ENCODE assay signal across 21 cellular contexts in the genomic region with DNA sequence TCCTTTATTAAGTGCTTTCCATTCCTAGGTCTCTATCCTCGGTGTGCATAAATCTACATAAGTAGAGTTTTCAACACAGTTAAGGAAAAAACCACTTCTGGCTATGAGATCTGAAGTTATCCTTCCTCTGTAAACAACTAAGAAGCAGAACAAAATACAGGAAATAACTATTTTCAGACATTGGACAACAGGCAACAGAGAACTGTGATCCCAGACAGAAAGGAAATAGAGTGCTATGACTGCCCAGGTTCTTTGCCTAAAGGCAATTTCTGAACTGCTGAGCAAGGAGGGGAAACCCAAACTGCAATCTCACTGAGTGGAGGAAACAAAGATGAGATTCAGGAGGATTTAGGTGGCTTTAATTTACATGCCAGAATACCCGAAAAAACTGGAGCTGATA.
DNase-seq lines count a peak whose midpoint lies in the region; FAIRE-seq and TF ChIP-seq lines count a peak whose summit lies in the region.
"Had no signal": no experiment of that assay in that cellular context is flagged by ENCODE, and none has a peak within 500 bp of the region (broad histone marks: within the 10 kb centered on the region; RNA-seq: fewer than 3 reads in every experiment).

No MANE protein-coding gene starts in this region.

- TF ChIP-seq POLR2A in endothelial cell of umbilical vein (IDR thresholded peaks at IDR 0.05; ENCODE audit: low read depth, low read length): no peak

- no peaks in the 10 kb centered on the region for H3K27me3 ChIP-seq in endothelial cell of umbilical vein (ENCODE audit: control insufficient read depth in 2 of 2, insufficient read depth in 2 of 2, low read length in 2 of 2)
- H3K27me3 ChIP-seq: heart right ventricle, testis had no signal

- peaks cover 62% of the 10 kb centered on the region for H3K4me1 Mint-ChIP-seq in osteocyte (ENCODE audit: unreplicated experiment)
- H3K4me1 Mint-ChIP-seq: activated naive CD4-positive, alpha-beta T cell treated with anti-CD3 and anti-CD28 coated beads, Interleukin-2, amount 50 U/mL, for 24 hours; CD8-positive, alpha-beta memory T cell had no signal

- dilution Hi-C loops in endothelial cell of umbilical vein (cut with MboI; ENCODE audit: extremely low pct_ligation_motif_present, low sequenced_read_pairs): no loop called here

- H3K4me3 Mint-ChIP-seq in osteocyte (ENCODE audit: unreplicated experiment): peak overlapping the region; percentile 18
- H3K4me3 Mint-ChIP-seq: activated naive CD4-positive, alpha-beta T cell treated with anti-CD3 and anti-CD28 coated beads, Interleukin-2, amount 50 U/mL, for 24 hours; activated T-cell treated with anti-CD3 and anti-CD28 coated beads, Interleukin-2, amount 50 U/mL, for 72 hours; CD8-positive, alpha-beta memory T cell; mesothelial cell of epicardium; nephron had no signal

- no peak overlapping the region for H2AFZ ChIP-seq in endothelial cell of umbilical vein (ENCODE audit: low read depth, low read length)

- H3K4me1 ChIP-seq in endothelial cell of umbilical vein (ENCODE audit: control insufficient read depth, extremely low read depth, insufficient read depth, low read length): no peaks in the 10 kb centered on the region
- H3K4me1 ChIP-seq: testis had no signal

- H3K9me3 Mint-ChIP-seq in osteocyte (ENCODE audit: unreplicated experiment): peaks cover 16% of the 10 kb centered on the region
- H3K9me3 Mint-ChIP-seq: activated naive CD4-positive, alpha-beta T cell treated with anti-CD3 and anti-CD28 coated beads, Interleukin-2, amount 50 U/mL, for 24 hours; activated T-cell treated with anti-CD3 and anti-CD28 coated beads, Interleukin-2, amount 50 U/mL, for 72 hours; CD8-positive, alpha-beta memory T cell had no signal

- intact Hi-C loops in endothelial cell of umbilical vein (cut with micrococcal nuclease) (no loop called here), head of caudate nucleus (cut with DNase I) (no loop called here)

- peak; percentile 44 for DNase-seq in CD1c-positive myeloid dendritic cell (ENCODE audit: extremely low spot score)
- peak; percentile 83 for DNase-seq in M059J (ENCODE audit: low read depth)
- DNase-seq in endothelial cell of umbilical vein (ENCODE audit: low read depth, low spot score): peak; percentile 20
- no peak for DNase-seq in osteocyte (ENCODE audit: extremely low spot score, unreplicated experiment)
- DNase-seq in iPS-NIHi11 (ENCODE audit: low spot score): no peak
- DNase-seq in stimulated activated CD4-positive, alpha-beta T cell treated with anti-CD3 and anti-CD28 coated beads, Interleukin-4, amount 100 ng/mL, for 4 hours: no peak
- DNase-seq in T-helper 1 cell: no peak
- no peak for DNase-seq in head of caudate nucleus
- DNase-seq: activated CD4-positive, CD25-positive, alpha-beta regulatory T cell; activated T-cell treated with anti-CD3 and anti-CD28 coated beads, Interleukin-2, amount 50 U/mL, for 72 hours; CD8-positive, alpha-beta memory T cell; GOT3; heart right ventricle; Kasumi-1; NCI-H1417; NCI-H748 treated with DMSO at 0.1 percent for 48 hours; testis had no signal

- no peaks in the 10 kb centered on the region for H3K79me2 ChIP-seq in endothelial cell of umbilical vein (ENCODE audit: control insufficient read depth, insufficient read depth, low read length)

- no peaks in the 10 kb centered on the region for H4K20me1 ChIP-seq in endothelial cell of umbilical vein (replicated peaks; ENCODE audit: control insufficient read depth, extremely low read depth, insufficient read depth, low read length)

- CTCF ChIA-PET in endothelial cell of umbilical vein (lab: Charles Lee): no interaction called here

- no peaks in the 10 kb centered on the region for H3K36me3 Mint-ChIP-seq in osteocyte (ENCODE audit: unreplicated experiment)
- H3K36me3 Mint-ChIP-seq: activated naive CD4-positive, alpha-beta T cell treated with anti-CD3 and anti-CD28 coated beads, Interleukin-2, amount 50 U/mL, for 24 hours; CD8-positive, alpha-beta memory T cell had no signal

- no peak overlapping the region for H3K9ac ChIP-seq in endothelial cell of umbilical vein (replicated peaks; ENCODE audit: extremely low read depth, insufficient read depth, low read length)

- H3K4me3 ChIP-seq in endothelial cell of umbilical vein (replicated peaks in 1 of 3; ENCODE audit: insufficient read depth in 1 of 3, low read depth in 1 of 3, low read length in 3 of 3): no peak overlapping the region
- H3K4me3 ChIP-seq: heart right ventricle, testis had no signal

- no peaks in the 10 kb centered on the region for H3K9me3 ChIP-seq in endothelial cell of umbilical vein (replicated peaks; ENCODE audit: control insufficient read depth, insufficient read depth, low read length)
- H3K9me3 ChIP-seq: testis had no signal

- H3K36me3 ChIP-seq in endothelial cell of umbilical vein (ENCODE audit: control insufficient read depth in 2 of 2, extremely low read depth in 1 of 2, insufficient read depth in 2 of 2, low read length in 2 of 2): no peaks in the 10 kb centered on the region
- H3K36me3 ChIP-seq: heart right ventricle had no signal

- no peak for FAIRE-seq in endothelial cell of umbilical vein (lab: Jason Lieb, UNC)
- FAIRE-seq: astrocyte had no signal

- no peaks in the 10 kb centered on the region for H3K27me3 Mint-ChIP-seq in osteocyte (ENCODE audit: unreplicated experiment)

- POLR2A ChIA-PET in endothelial cell of umbilical vein (lab: Charles Lee): no interaction called here

- no TSS peak for BruUV-seq in endothelial cell of umbilical vein (replicated peaks; lab: Mats Ljungman, UMichigan)

- no peak overlapping the region for H3K4me2 ChIP-seq in endothelial cell of umbilical vein (ENCODE audit: insufficient read depth, low read length)

- H3K27ac Mint-ChIP-seq in osteocyte (ENCODE audit: unreplicated experiment): peak overlapping the region; percentile 88
- H3K27ac Mint-ChIP-seq: activated naive CD4-positive, alpha-beta T cell treated with anti-CD3 and anti-CD28 coated beads, Interleukin-2, amount 50 U/mL, for 24 hours; activated T-cell treated with anti-CD3 and anti-CD28 coated beads, Interleukin-2, amount 50 U/mL, for 72 hours; CD8-positive, alpha-beta memory T cell; mesothelial cell of epicardium had no signal

- TF ChIP-seq CTCF in endothelial cell of umbilical vein (IDR thresholded peaks at IDR 0.05; ENCODE audit: extremely low read depth in 1 of 2, insufficient read depth in 1 of 2, low read depth in 1 of 2, low read length in 2 of 2): no peak
- TF ChIP-seq CTCF in osteocyte (IDR thresholded peaks at IDR 0.05): no peak

- no peaks in the 10 kb centered on the region for H3K9me1 ChIP-seq in endothelial cell of umbilical vein (replicated peaks; ENCODE audit: control insufficient read depth, extremely low read depth, insufficient read depth, low read length)

- no peak overlapping the region for H3K27ac ChIP-seq in endothelial cell of umbilical vein (ENCODE audit: insufficient read depth, low read depth, low read length)
- H3K27ac ChIP-seq: testis had no signal

TF ChIP-seq in endothelial cell of umbilical vein, 7 proteins besides CTCF, POLR2A, EP300 and RAD21:
- TF ChIP-seq POLR2AphosphoS5 (IDR thresholded peaks at IDR 0.05; ENCODE audit: insufficient read depth, low read depth, low read length) (no peak), EZH2 (IDR thresholded peaks at IDR 0.05; ENCODE audit: borderline replicate concordance, low read depth, low read length, severe bottlenecking) (no peak), GATA2 (IDR thresholded peaks at IDR 0.05; ENCODE audit: insufficient read depth, insufficient read length, low read depth, low read length) (no peak), JUN (IDR thresholded peaks at IDR 0.05; ENCODE audit: borderline replicate concordance, insufficient read depth, insufficient read length, low read depth) (no peak), MYC (IDR thresholded peaks at IDR 0.05; ENCODE audit: low read depth, low read length) (no peak), FOS (IDR thresholded peaks at IDR 0.05; ENCODE audit: borderline replicate concordance, insufficient read depth, low read length) (no peak)
- TF ChIP-seq, protein P1, sequence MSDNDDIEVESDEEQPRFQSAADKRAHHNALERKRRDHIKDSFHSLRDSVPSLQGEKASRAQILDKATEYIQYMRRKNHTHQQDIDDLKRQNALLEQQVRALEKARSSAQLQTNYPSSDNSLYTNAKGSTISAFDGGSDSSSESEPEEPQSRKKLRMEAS (IDR thresholded peaks at IDR 0.05; ENCODE audit: insufficient read depth, insufficient read length): no peak

Comparison
In these comparisons a context has a peak if more than half of its experiments do, and no peak if none do; other contexts are left out.
1. DNase-seq: peak in CD1c-positive myeloid dendritic cell (single experiment), M059J (single experiment) and endothelial cell of umbilical vein (single experiment); none in osteocyte (single experiment), iPS-NIHi11 (single experiment), stimulated activated CD4-positive, alpha-beta T cell treated with anti-CD3 and anti-CD28 coated beads, Interleukin-4, amount 100 ng/mL, for 4 hours (0 of 2), T-helper 1 cell (0 of 5) and head of caudate nucleus (0 of 42).